In the genomic region with DNA sequence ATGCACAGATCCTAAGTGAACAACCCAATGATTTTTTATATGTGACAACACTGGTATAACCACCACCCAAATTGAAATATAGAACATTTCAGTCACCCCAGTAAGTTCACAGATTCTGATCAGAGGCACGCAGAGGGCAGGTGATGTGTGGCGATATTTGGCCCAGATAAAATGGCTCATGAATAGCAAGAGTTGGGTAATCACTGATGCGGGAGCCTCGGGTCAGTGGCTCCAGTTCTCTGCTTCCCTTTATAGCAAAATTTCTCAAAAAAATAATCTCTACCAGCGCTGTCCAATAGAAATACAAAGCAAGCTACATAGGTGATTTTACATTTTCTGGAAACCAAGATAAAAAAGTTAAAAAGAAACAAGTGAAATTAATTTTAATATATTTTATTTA, we compare ENCODE assay signal across 38 cellular contexts. TPM values are rescaled to one million over a fixed set of nuclear protein-coding genes. Genes with fewer than 3 reads are reported as not detected.
"Had no signal": no experiment of that assay in that cellular context is flagged by ENCODE, and none has a peak within 500 bp of the region (broad histone marks: within the 10 kb centered on the region; RNA-seq: fewer than 3 reads in every experiment).

No MANE protein-coding gene starts in this region.

- FAIRE-seq: bronchial epithelial cell had no signal

- DNase-seq: activated B cell treated with CpG ODN at 0.5 μM for 24 hours; activated CD4-positive, alpha-beta memory T cell treated with anti-CD3 and anti-CD28 coated beads for 36 hours; activated CD4-positive, alpha-beta T cell treated with anti-CD3 and anti-CD28 coated beads for 4 hours; activated CD4-positive, alpha-beta T cell treated with anti-CD3 and anti-CD28 coated beads, Interleukin-2, amount 50 U/mL, for 1 hour; activated CD4-positive, CD25-positive, alpha-beta regulatory T cell treated with anti-CD3 and anti-CD28 coated beads, Interleukin-2, amount 50 U/mL, for 72 hours; activated CD8-positive, alpha-beta memory T cell treated with anti-CD3 and anti-CD28 coated beads, Interleukin-2, amount 50 U/mL, for 4 hours; activated effector memory CD4-positive, alpha-beta T cell treated with Interleukin-2 at 50 U/mL for 16 hours; activated naive CD4-positive, alpha-beta T cell treated with anti-CD3 and anti-CD28 coated beads, Interleukin-2, amount 10 ng/mL, durations not matched to agents 7 days and 5 days; activated naive CD8-positive, alpha-beta T cell treated with anti-CD3 and anti-CD28 coated beads, Interleukin-2, amount 10 ng/mL, durations not matched to agents 7 days and 5 days; activated T-cell treated with anti-CD3 and anti-CD28 coated beads for 4 hours; activated T-cell treated with anti-CD3 and anti-CD28 coated beads, Interleukin-2, amount 50 U/mL, for 4 hours; amygdala; caudate nucleus; cerebellar nuclear complex; Kasumi-1; KG1; MG63; NCI-H1048; NCI-H1105 treated with DMSO at 0.1 percent for 48 hours; NCI-H1436; NCI-H1694; NCI-H1930; NCI-H2081 treated with DMSO at 0.1 percent for 48 hours; NCI-H226; NCI-H446 treated with DMSO at 0.1 percent for 48 hours; NCI-H524; SHP77; SK-N-SH; T-helper 9 cell had no signal

- H3K4me2 ChIP-seq: SK-N-SH had no signal

- H3K4me3 Mint-ChIP-seq: activated B cell treated with CpG ODN at 0.5 μM for 24 hours; activated CD4-positive, alpha-beta memory T cell treated with anti-CD3 and anti-CD28 coated beads for 36 hours; activated naive CD4-positive, alpha-beta T cell treated with anti-CD3 and anti-CD28 coated beads, Interleukin-2, amount 10 ng/mL, durations not matched to agents 7 days and 5 days; activated naive CD8-positive, alpha-beta T cell treated with anti-CD3 and anti-CD28 coated beads, Interleukin-2, amount 10 ng/mL, durations not matched to agents 7 days and 5 days; activated T-cell treated with anti-CD3 and anti-CD28 coated beads, Interleukin-2, amount 50 U/mL, for 4 hours; activated T-helper 1 cell treated with anti-CD3 and anti-CD28 coated beads, Interleukin-12 subunit alpha, Interleukin-12 subunit beta, Interleukin-2, Interleukin-4 antibody, amounts not matched to agents 30 ng/mL and 10 ng/mL and 1 ng/mL, durations not matched to agents 14 hours and 24 hours and 36 hours; T-helper 1 cell treated with Interleukin-12 subunit alpha and Interleukin-12 subunit beta and Interleukin-4 antibody, amounts not matched to agents 30 μg/mL and 1 μg/mL, for 36 hours had no signal

- H3K9me3 ChIP-seq: ascending aorta, MG63, SJSA1, SK-N-SH had no signal

- H3K4me1 ChIP-seq: ascending aorta, SJSA1 had no signal

- H3K27ac ChIP-seq: ascending aorta, SJSA1, VCaP had no signal

- H3K27ac Mint-ChIP-seq: activated B cell treated with CpG ODN at 0.5 μM for 24 hours; activated CD4-positive, alpha-beta memory T cell treated with anti-CD3 and anti-CD28 coated beads for 36 hours; activated naive CD4-positive, alpha-beta T cell treated with anti-CD3 and anti-CD28 coated beads, Interleukin-2, amount 10 ng/mL, durations not matched to agents 7 days and 5 days; activated naive CD8-positive, alpha-beta T cell treated with anti-CD3 and anti-CD28 coated beads, Interleukin-2, amount 10 ng/mL, durations not matched to agents 7 days and 5 days; activated T-helper 1 cell treated with anti-CD3 and anti-CD28 coated beads, Interleukin-12 subunit alpha, Interleukin-12 subunit beta, Interleukin-2, Interleukin-4 antibody, amounts not matched to agents 30 ng/mL and 10 ng/mL and 1 ng/mL, durations not matched to agents 14 hours and 24 hours and 36 hours; T-helper 1 cell treated with Interleukin-12 subunit alpha and Interleukin-12 subunit beta and Interleukin-4 antibody, amounts not matched to agents 30 μg/mL and 1 μg/mL, for 36 hours had no signal

- H3K27me3 ChIP-seq: ascending aorta, MG63, SJSA1 had no signal

- H3K9ac ChIP-seq: SK-N-SH had no signal

- H3K4me1 Mint-ChIP-seq: activated B cell treated with CpG ODN at 0.5 μM for 24 hours; activated naive CD4-positive, alpha-beta T cell treated with anti-CD3 and anti-CD28 coated beads, Interleukin-2, amount 10 ng/mL, durations not matched to agents 7 days and 5 days; activated naive CD8-positive, alpha-beta T cell treated with anti-CD3 and anti-CD28 coated beads, Interleukin-2, amount 10 ng/mL, durations not matched to agents 7 days and 5 days had no signal

- H3K9me3 Mint-ChIP-seq: activated B cell treated with CpG ODN at 0.5 μM for 24 hours; activated CD4-positive, alpha-beta memory T cell treated with anti-CD3 and anti-CD28 coated beads for 36 hours; activated naive CD4-positive, alpha-beta T cell treated with anti-CD3 and anti-CD28 coated beads, Interleukin-2, amount 10 ng/mL, durations not matched to agents 7 days and 5 days; activated naive CD8-positive, alpha-beta T cell treated with anti-CD3 and anti-CD28 coated beads, Interleukin-2, amount 10 ng/mL, durations not matched to agents 7 days and 5 days; activated T-cell treated with anti-CD3 and anti-CD28 coated beads, Interleukin-2, amount 50 U/mL, for 4 hours; activated T-helper 1 cell treated with anti-CD3 and anti-CD28 coated beads, Interleukin-12 subunit alpha, Interleukin-12 subunit beta, Interleukin-2, Interleukin-4 antibody, amounts not matched to agents 30 ng/mL and 10 ng/mL and 1 ng/mL, durations not matched to agents 14 hours and 24 hours and 36 hours; T-helper 1 cell treated with Interleukin-12 subunit alpha and Interleukin-12 subunit beta and Interleukin-4 antibody, amounts not matched to agents 30 μg/mL and 1 μg/mL, for 36 hours had no signal

- H3K27me3 Mint-ChIP-seq: activated B cell treated with CpG ODN at 0.5 μM for 24 hours; activated CD4-positive, alpha-beta memory T cell treated with anti-CD3 and anti-CD28 coated beads for 36 hours; activated naive CD4-positive, alpha-beta T cell treated with anti-CD3 and anti-CD28 coated beads, Interleukin-2, amount 10 ng/mL, durations not matched to agents 7 days and 5 days; activated naive CD8-positive, alpha-beta T cell treated with anti-CD3 and anti-CD28 coated beads, Interleukin-2, amount 10 ng/mL, durations not matched to agents 7 days and 5 days had no signal

- ATAC-seq: activated T-cell treated with anti-CD3 and anti-CD28 coated beads, Interleukin-2, amount 50 U/mL, for 4 hours; Panc1 had no signal

- H3K4me3 ChIP-seq: ascending aorta, MG63, SJSA1 had no signal

RNA-seq across cellular contexts. Expression of a gene that starts 14.9 kb away (rescaled TPM):
- total RNA-seq: activated B cell treated with CpG ODN at 0.5 μM for 24 hours; activated CD4-positive, alpha-beta memory T cell treated with anti-CD3 and anti-CD28 coated beads for 36 hours; activated naive CD8-positive, alpha-beta T cell treated with anti-CD3 and anti-CD28 coated beads, Interleukin-2, amount 10 ng/mL, durations not matched to agents 7 days and 5 days; activated T-cell treated with anti-CD3 and anti-CD28 coated beads, Interleukin-2, amount 50 U/mL, for 4 hours; activated T-helper 1 cell treated with anti-CD3 and anti-CD28 coated beads, Interleukin-12 subunit alpha, Interleukin-12 subunit beta, Interleukin-2, Interleukin-4 antibody, amounts not matched to agents 30 ng/mL and 10 ng/mL and 1 ng/mL, durations not matched to agents 14 hours and 24 hours and 36 hours; ascending aorta; bronchial epithelial cell; RPMI7951; SJSA1 had no signal
- polyA plus RNA-seq: adipose tissue, SK-N-SH had no signal
